8 cellular contexts compared by ENCODE assay signal in the genomic region with DNA sequence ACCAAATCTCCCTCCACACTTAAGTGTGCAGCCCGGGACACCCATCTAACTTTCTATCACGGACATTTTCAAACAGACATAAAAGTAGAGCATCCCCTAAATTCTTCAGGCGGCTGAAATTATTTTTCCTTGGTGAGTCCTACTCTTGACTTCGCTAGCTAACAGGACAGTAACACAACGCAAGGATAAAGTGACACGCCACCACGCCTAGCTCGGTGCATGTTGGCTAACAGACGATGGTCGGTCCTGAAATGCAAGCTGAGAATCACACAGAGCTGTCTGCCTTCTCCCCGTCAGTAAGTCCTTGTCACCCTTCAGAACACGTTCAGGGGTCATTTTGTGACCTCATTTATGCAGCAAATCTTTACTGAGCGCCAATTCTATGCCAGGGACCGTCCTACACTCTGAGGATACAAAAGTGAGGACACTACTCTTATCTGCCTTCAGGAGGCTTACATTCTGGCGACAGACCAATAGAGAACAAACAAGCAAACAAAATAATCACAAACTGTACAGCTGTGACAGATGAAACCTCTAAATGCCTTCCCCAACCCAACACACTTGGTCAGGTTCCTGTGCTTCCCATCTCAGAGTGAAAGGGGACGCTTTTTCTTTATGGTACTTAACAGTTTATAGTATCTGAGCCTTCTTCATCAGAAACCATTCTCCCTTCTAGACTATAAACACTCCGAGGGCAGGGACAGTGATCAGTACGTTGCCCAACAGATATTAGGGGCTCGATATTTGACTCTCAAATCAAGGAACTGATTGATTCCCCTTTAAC. TPM values are rescaled to one million over a fixed set of nuclear protein-coding genes. Genes with fewer than 3 reads are reported as not detected.
DNase-seq lines count a peak whose midpoint lies in the region; ATAC-seq and TF ChIP-seq lines count a peak whose summit lies in the region.

No MANE protein-coding gene starts in this region.

- peaks cover 20% of the 10 kb centered on the region for H3K4me1 Mint-ChIP-seq in Caco-2 (ENCODE audit: low read depth, unreplicated experiment)
- peaks cover 16% of the 10 kb centered on the region for H3K4me1 Mint-ChIP-seq in osteocyte (ENCODE audit: unreplicated experiment)

- no peak overlapping the region for H3K27ac ChIP-seq in PC-3 (ENCODE audit: low read length)

- H3K36me3 Mint-ChIP-seq in Caco-2 (ENCODE audit: insufficient read depth, unreplicated experiment) (peaks cover 19% of the 10 kb centered on the region), osteocyte (ENCODE audit: unreplicated experiment) (peaks cover 6% of the 10 kb centered on the region)

- peak overlapping the region; percentile 70; the same call in 1 of the 2 replicates for H3K9ac ChIP-seq in PC-3 (ENCODE audit: low read length)

- H3K9me3 Mint-ChIP-seq in Caco-2 (ENCODE audit: unreplicated experiment) (no peaks in the 10 kb centered on the region), osteocyte (ENCODE audit: unreplicated experiment) (no peaks in the 10 kb centered on the region)

- no peak for DNase-seq in Caco-2
- no peak for DNase-seq in PC-3
- DNase-seq in epithelial cell of proximal tubule (ENCODE audit: low read depth) = no peak
- DNase-seq in osteocyte (ENCODE audit: extremely low spot score, unreplicated experiment) = no peak
- DNase-seq in NCI-H1436 (lab: John Stamatoyannopoulos, UW) = no peak
- no peak for DNase-seq in NCI-H446 (lab: John Stamatoyannopoulos, UW)
- no peak for DNase-seq in NCI-H1436 treated with DMSO at 0.1 percent for 48 hours (lab: John Stamatoyannopoulos, UW)

- H3K4me3 Mint-ChIP-seq in Caco-2 (ENCODE audit: unreplicated experiment) (peak overlapping the region; percentile 66), osteocyte (ENCODE audit: unreplicated experiment) (peak overlapping the region; percentile 87)

- no peaks in the 10 kb centered on the region for H3K9me3 ChIP-seq in Caco-2
- no peaks in the 10 kb centered on the region for H3K9me3 ChIP-seq in PC-3 (ENCODE audit: low read length)

- TF ChIP-seq CTCF in Caco-2 (IDR thresholded peaks at IDR 0.05; ENCODE audit: insufficient read depth in 1 of 2, low read depth in 1 of 2, low read length in 1 of 2, severe bottlenecking in 1 of 2, unreplicated experiment in 1 of 2) = no peak
- TF ChIP-seq CTCF in PC-3 (conservative IDR thresholded peaks at IDR 0.05; ENCODE audit: low read depth, low read length) = no peak
- no peak for TF ChIP-seq CTCF in epithelial cell of proximal tubule (conservative IDR thresholded peaks at IDR 0.05; ENCODE audit: low read depth, low read length)
- no peak for TF ChIP-seq CTCF in osteocyte (IDR thresholded peaks at IDR 0.05)

- H3K27me3 Mint-ChIP-seq in Caco-2 (ENCODE audit: insufficient read depth, unreplicated experiment) (no peaks in the 10 kb centered on the region), osteocyte (ENCODE audit: unreplicated experiment) (no peaks in the 10 kb centered on the region)

- BruUV-seq in Caco-2 (replicated peaks; lab: Mats Ljungman, UMichigan) (TSS peak; percentile 34), PC-3 (replicated peaks; lab: Mats Ljungman, UMichigan) (TSS peak; percentile 31)

- CTCF ChIA-PET in Caco-2 (lab: Charles Lee) (no interaction called here), PC-3 (lab: Charles Lee) (no interaction called here)

- H2AFZ ChIP-seq in PC-3 (ENCODE audit: low read length) = peak overlapping the region; percentile 91

- peak overlapping the region; percentile 15 for H3K27ac Mint-ChIP-seq in Caco-2 (ENCODE audit: unreplicated experiment)
- peak overlapping the region; percentile 76 for H3K27ac Mint-ChIP-seq in osteocyte (ENCODE audit: unreplicated experiment)

- intact Hi-C loops in Caco-2 (cut with micrococcal nuclease; ENCODE audit: unreplicated experiment) = no loop called here
- intact Hi-C loops in PC-3 (cut with micrococcal nuclease) = no loop called here

- H4K20me1 ChIP-seq in PC-3 (ENCODE audit: low read length) = no peaks in the 10 kb centered on the region

- H3K27me3 ChIP-seq in Caco-2 (replicated peaks; ENCODE audit: control insufficient read depth, insufficient read depth, low read length) = no peaks in the 10 kb centered on the region
- H3K27me3 ChIP-seq in PC-3 (ENCODE audit: low read length) = no peaks in the 10 kb centered on the region

- H3K4me1 ChIP-seq in Caco-2 = peaks cover 29% of the 10 kb centered on the region
- no peaks in the 10 kb centered on the region for H3K4me1 ChIP-seq in PC-3 (ENCODE audit: insufficient read depth, low read length)

- H3K4me3 ChIP-seq in Caco-2 (ENCODE audit: low read depth, low read length) (peak overlapping the region; percentile 68), PC-3 (ENCODE audit: low read length) (peak overlapping the region; percentile 91), epithelial cell of proximal tubule (ENCODE audit: low read depth, low read length) (peak overlapping the region; percentile 97)

- ATAC-seq in PC-3 (no peak), GM19463 (IDR thresholded peaks at IDR 0.05; ENCODE audit: unreplicated experiment) (no peak)

- POLR2A ChIA-PET in Caco-2 (lab: Charles Lee) (no interaction called here), PC-3 (lab: Charles Lee; ENCODE audit: unreplicated experiment) (interaction anchor here (0.6 kb wide), 1 partner anchor 49 kb away, joined by 3 read pairs; no protein-coding TSS in a partner anchor)

- H3K9me2 ChIP-seq in PC-3 (replicated peaks; ENCODE audit: low read length) = no peaks in the 10 kb centered on the region

- peaks cover 12% of the 10 kb centered on the region; the same call in 1 of the 2 replicates for H3K79me2 ChIP-seq in PC-3 (ENCODE audit: low read length)

- H3K36me3 ChIP-seq in Caco-2 (ENCODE audit: control insufficient read depth, insufficient read depth, low read length) (0 out of 2 replicates have a peak, but pooled peaks cover 1% of the 10 kb centered on the region), PC-3 (ENCODE audit: low read depth, low read length) (peaks cover 3% of the 10 kb centered on the region; the same call in 1 of the 2 replicates)

- H3K4me2 ChIP-seq in PC-3 (ENCODE audit: low read length) = peak overlapping the region; percentile 88

- H3F3A ChIP-seq in PC-3 (ENCODE audit: low read length, unreplicated experiment) = no peaks in the 10 kb centered on the region

RNA-seq across cellular contexts. Expression of gene NTAN1, which starts 1.3 kb away (rescaled TPM):
- total RNA-seq in Caco-2 (2022) (17.7 and 20.9 TPM in 2 replicates), PC-3 (2014; rRNA removed) (23.8 and 32.0 TPM in 2 replicates), epithelial cell of proximal tubule (74.3 and 84.5 TPM in 2 replicates), osteocyte (54.9 and 56.4 TPM in 2 replicates)

RNA-seq across cellular contexts. Expression of gene RRN3, which starts 39.5 kb away (rescaled TPM):
- total RNA-seq in Caco-2 (2022) = 29.6 and 32.2 TPM in 2 replicates
- 29.9 and 35.3 TPM in 2 replicates for total RNA-seq in PC-3 (2014; rRNA removed)
- total RNA-seq in epithelial cell of proximal tubule = 19.5 and 30.0 TPM in 2 replicates
- total RNA-seq in osteocyte = 23.8 and 24.2 TPM in 2 replicates
